In genomic region chr12:104671407-104672095, GRCh38 we compare ENCODE assay signal across 8 cellular contexts.
A peak's percentile ranks its signal among the peaks of the same experiment; 100 is the strongest.
DNase-seq lines count a peak whose midpoint lies in the region; TF ChIP-seq lines count a peak whose summit lies in the region.

No MANE protein-coding gene starts in this region.

- peak overlapping the region; percentile 70 for H3K4me3 Mint-ChIP-seq in HFFc6

- in situ Hi-C loops in GM13976 (cut with MboI; ENCODE audit: low sequenced_read_pairs, unreplicated experiment): no loop called here

- no peak overlapping the region for H3K4me3 ChIP-seq in mesodermal cell (ENCODE audit: extremely low read depth, insufficient read depth, low read length, poor library complexity, severe bottlenecking)

- no peaks in the 10 kb centered on the region for H3K9me3 Mint-ChIP-seq in HFFc6

- DNase-seq in GM13976 (ENCODE audit: low spot score) (peak; percentile 77), HFFc6 (peak; percentile 90), NAMALWA (ENCODE audit: low spot score) (peak; percentile 33), dermis blood vessel endothelial cell (peak; percentile 96), NCI-H2171 treated with DMSO at 0.1 percent for 48 hours (lab: John Stamatoyannopoulos, UW) (no peak)
- DNase-seq in activated CD4-positive, alpha-beta T cell treated with anti-CD3 and anti-CD28 coated beads, Interleukin-2, amount 50 U/mL, for 4 hours: peak; percentile 84 to 88
- peak; percentile 71 to 80 for DNase-seq in stimulated activated CD8-positive, alpha-beta memory T cell treated with anti-CD3 and anti-CD28 coated beads, Interleukin-4, amount 100 ng/mL, for 4 hours (ENCODE audit: low read depth in 2 of 2, low spot score in 1 of 2)

- TF ChIP-seq CTCF in GM13976 (IDR thresholded peaks at IDR 0.05; ENCODE audit: borderline replicate concordance, control extremely low read depth, extremely low read depth, insufficient read depth, missing control alignments) (no peak), HFFc6 (IDR thresholded peaks at IDR 0.05) (no peak)

- no peaks in the 10 kb centered on the region for H3K36me3 Mint-ChIP-seq in HFFc6 (ENCODE audit: low read depth)

- peak overlapping the region; percentile 75 for H3K27ac Mint-ChIP-seq in HFFc6

- no peaks in the 10 kb centered on the region for H3K9me3 ChIP-seq in mesodermal cell (ENCODE audit: control insufficient read depth, low read length)

- peaks cover 30% of the 10 kb centered on the region for H3K4me1 Mint-ChIP-seq in HFFc6 (ENCODE audit: low read depth)

- no peaks in the 10 kb centered on the region for H3K36me3 ChIP-seq in mesodermal cell (ENCODE audit: control insufficient read depth, insufficient read depth, low read length)

- 52 to 67% methylated on average over 8 to 9 of the region's 12 CpGs for WGBS in mesodermal cell (ENCODE audit: insufficient coverage in 2 of 2), 2 experiments

- peaks cover under 1% of the 10 kb centered on the region; the same call in 1 of the 2 replicates for H3K27me3 Mint-ChIP-seq in HFFc6 (ENCODE audit: insufficient read depth)

- peak overlapping the region; percentile 4 for H3K27ac ChIP-seq in mesodermal cell (ENCODE audit: low read depth, low read length, severe bottlenecking)

- H3K4me1 ChIP-seq in mesodermal cell (ENCODE audit: control insufficient read depth, insufficient read depth, low read length, poor library complexity, severe bottlenecking): peaks cover 36% of the 10 kb centered on the region
